Comparison of ENCODE assay signal across 20 cellular contexts in the genomic region with DNA sequence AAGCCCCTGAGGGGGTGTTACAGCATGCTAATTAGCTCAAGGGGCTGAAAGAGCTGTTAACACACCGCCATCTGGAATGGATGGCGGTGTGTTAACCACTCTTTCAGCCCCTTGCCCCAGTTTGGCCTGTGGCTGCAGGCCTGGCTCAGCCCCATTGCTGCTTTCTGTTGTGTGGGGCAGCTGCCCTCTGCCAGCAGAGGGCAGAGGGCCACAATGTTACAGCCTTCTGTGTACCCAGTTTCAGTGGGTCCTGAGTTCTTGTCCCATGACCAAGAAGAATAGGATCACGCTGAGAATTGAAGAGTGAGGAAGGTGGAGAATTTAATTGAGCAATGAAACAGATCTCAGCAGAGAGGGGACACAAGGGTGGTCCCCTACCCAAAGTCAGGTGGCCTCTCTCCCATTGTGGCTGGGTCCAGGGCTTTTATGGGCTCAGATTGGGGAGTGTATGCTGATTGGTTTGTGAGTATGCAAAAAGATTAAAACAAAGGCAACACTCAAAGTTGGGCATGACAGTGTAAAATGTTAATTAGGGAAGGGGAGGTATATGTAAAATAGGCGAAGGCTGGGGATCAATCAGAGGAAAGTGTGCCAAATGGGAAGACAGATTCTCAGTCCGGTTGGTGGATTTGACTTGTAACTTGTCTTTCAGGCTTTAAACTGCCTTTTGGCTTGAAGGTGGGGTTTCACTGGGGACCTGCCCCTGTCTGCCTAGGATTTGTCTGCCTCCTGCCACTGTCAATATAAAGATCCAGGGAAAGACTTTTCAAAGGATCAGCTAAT.
A peak's percentile ranks its signal among the peaks of the same experiment; 100 is the strongest.
DNase-seq lines count a peak whose midpoint lies in the region; ATAC-seq, FAIRE-seq and TF ChIP-seq lines count a peak whose summit lies in the region.
"Had no signal": no experiment of that assay in that cellular context is flagged by ENCODE, and none has a peak within 500 bp of the region (broad histone marks: within the 10 kb centered on the region; RNA-seq: fewer than 3 reads in every experiment).

No MANE protein-coding gene starts in this region.

- no peak overlapping the region for H3K56ac ChIP-seq in H1 (replicated peaks; ENCODE audit: insufficient read length, low read depth, low read length)

- FAIRE-seq in HepG2 (lab: Jason Lieb, UNC) (no peak), H1 (lab: Jason Lieb, UNC) (peak; percentile 68)
- FAIRE-seq: GM12892, H54 had no signal

- H3K4me3 ChIP-seq in HepG2 (replicated peaks in 1 of 3; ENCODE audit: insufficient read depth in 1 of 3, low read depth in 2 of 3, low read length in 3 of 3) (no peak overlapping the region), right lobe of liver (no peak overlapping the region), H1 (ENCODE audit: extremely low read depth in 1 of 4, insufficient read depth in 2 of 4, low read depth in 3 of 4, low read length in 4 of 4) (no peak overlapping the region), heart right ventricle (no peak overlapping the region), H7 (ENCODE audit: insufficient read depth, low read depth, low read length) (no peak overlapping the region)
- H3K4me3 ChIP-seq: PC-9 had no signal

- H3K36me3 ChIP-seq in HepG2 (replicated peaks in 1 of 2; ENCODE audit: control insufficient read depth in 1 of 2, insufficient read depth in 2 of 2, low read length in 2 of 2): no peaks in the 10 kb centered on the region
- no peaks in the 10 kb centered on the region for H3K36me3 ChIP-seq in right lobe of liver
- no peaks in the 10 kb centered on the region for H3K36me3 ChIP-seq in H1 (ENCODE audit: control insufficient read depth in 2 of 4, insufficient read depth in 4 of 4, low read length in 3 of 4)
- H3K36me3 ChIP-seq in heart right ventricle: peaks cover 0 to 38% (median 9%) of the 10 kb centered on the region in 9 donors
- H3K36me3 ChIP-seq in H7 (replicated peaks; ENCODE audit: control insufficient read depth, insufficient read depth, low read length): no peaks in the 10 kb centered on the region

- H3K9ac ChIP-seq in HepG2 (ENCODE audit: insufficient read depth, low read depth, low read length) (no peak overlapping the region), H1 (replicated peaks in 1 of 4; ENCODE audit: extremely low read depth in 1 of 4, low read depth in 3 of 4, low read length in 3 of 4) (no peak overlapping the region)

- BruUV-seq in HepG2 (replicated peaks; lab: Mats Ljungman, UMichigan): no TSS peak

- CTCF ChIA-PET in HepG2 (lab: Yijun Ruan, JAX; ENCODE audit: low intra/inter-chr PET ratio, low total read pairs): no interaction called here
- CTCF ChIA-PET in H1 (lab: Charles Lee; ENCODE audit: partially characterized antibody): interaction anchor here (1.4 kb wide), 1 partner anchor 39 kb away, joined by 3 read pairs; no protein-coding TSS in a partner anchor

- H2AFZ ChIP-seq in HepG2 (ENCODE audit: low read length) (no peak overlapping the region), H1 (ENCODE audit: low read length) (no peak overlapping the region)
- H2AFZ ChIP-seq: PC-9 had no signal

- in situ Hi-C loops in HepG2 (cut with HindIII; ENCODE audit: extremely low pct_ligation_motif_present, low pct_unique_long_range_greater_than_20kb): no loop called here

- H3K4me1 Mint-ChIP-seq in stimulated activated effector memory CD8-positive, alpha-beta T cell treated with anti-CD3 and anti-CD28 coated beads, Interleukin-12 subunit alpha, Interleukin-12 subunit beta, amount 100 ng/mL, for 72 hours: peaks cover 12% of the 10 kb centered on the region

- no peak overlapping the region for H4K5ac ChIP-seq in H1 (ENCODE audit: insufficient read length, low read depth, low read length)

- H3K4ac ChIP-seq in H1 (replicated peaks; ENCODE audit: insufficient read length, low read depth, low read length): no peak overlapping the region

- no peaks in the 10 kb centered on the region for H3K79me2 ChIP-seq in HepG2 (ENCODE audit: insufficient read depth, low read length)
- H3K79me2 ChIP-seq in H1 (ENCODE audit: control insufficient read depth in 1 of 2, insufficient read depth in 2 of 2, low read length in 2 of 2): no peaks in the 10 kb centered on the region

- H4K8ac ChIP-seq in H1 (ENCODE audit: extremely low read depth, insufficient read depth, low read length): no peak overlapping the region

- peaks cover 21% of the 10 kb centered on the region for H3K36me3 Mint-ChIP-seq in stimulated activated effector memory CD8-positive, alpha-beta T cell treated with anti-CD3 and anti-CD28 coated beads, Interleukin-12 subunit alpha, Interleukin-12 subunit beta, amount 100 ng/mL, for 72 hours

- H3K9me3 ChIP-seq in HepG2 (ENCODE audit: low read length) (no peaks in the 10 kb centered on the region), right lobe of liver (peaks cover 0 to 8% (median 0%) of the 10 kb centered on the region in 4 donors), H1 (ENCODE audit: insufficient read depth in 2 of 2, low read depth in 1 of 2, low read length in 1 of 2) (no peaks in the 10 kb centered on the region), heart right ventricle (peaks cover 0 to 16% (median 7%) of the 10 kb centered on the region in 11 donors)

- TF ChIP-seq EP300 in HepG2 (IDR thresholded peaks at IDR 0.05; ENCODE audit: low read depth in 2 of 2, low read length in 2 of 2) (no peak), HepG2 (CRISPR knock-in tag; IDR thresholded peaks at IDR 0.05; ENCODE audit: borderline replicate concordance) (no peak), H1 (IDR thresholded peaks at IDR 0.05; ENCODE audit: borderline replicate concordance in 1 of 2, low read depth in 2 of 2, low read length in 2 of 2) (no peak)

- TF ChIP-seq RAD21 in HepG2 (CRISPR knock-in tag; IDR thresholded peaks at IDR 0.05) (no peak), H1 (IDR thresholded peaks at IDR 0.05 in 1 of 2, conservative IDR thresholded peaks at IDR 0.05 in 1 of 2; ENCODE audit: low read depth in 2 of 2, low read length in 2 of 2) (peak; percentile 67 to 81)

- H2BK15ac ChIP-seq in H1 (ENCODE audit: low read length): no peak overlapping the region

- intact Hi-C loops in HepG2 (cut with micrococcal nuclease; ENCODE audit: unreplicated experiment): no loop called here
- intact Hi-C loops in right lobe of liver (cut with DNase I): no loop called here
- intact Hi-C loops in heart right ventricle (cut with DNase I): no loop called here

- H3K23ac ChIP-seq in H1 (ENCODE audit: insufficient read length): no peak overlapping the region

- H3K27ac ChIP-seq in HepG2 (ENCODE audit: extremely low read length, insufficient read depth, low read length): no peak overlapping the region
- H3K27ac ChIP-seq in right lobe of liver: no peak overlapping the region
- H3K27ac ChIP-seq in H1 (ENCODE audit: low read depth, low read length): peak overlapping the region; percentile 35; the same call in 1 of the 2 replicates
- H3K27ac ChIP-seq in heart right ventricle: no peak overlapping the region
- H3K27ac ChIP-seq: HL-60, PC-9, RWPE1 had no signal

- H3K4me2 ChIP-seq in HepG2 (ENCODE audit: low read depth, low read length): no peak overlapping the region
- H3K4me2 ChIP-seq in H1 (ENCODE audit: insufficient read depth in 1 of 2, low read depth in 2 of 2, low read length in 2 of 2): no peak overlapping the region
- H3K4me2 ChIP-seq: PC-9 had no signal

- no peak for ATAC-seq in HepG2
- no peak for ATAC-seq in right lobe of liver
- no peak for ATAC-seq in stimulated activated effector memory CD8-positive, alpha-beta T cell treated with anti-CD3 and anti-CD28 coated beads, Interleukin-12 subunit alpha, Interleukin-12 subunit beta, amount 100 ng/mL, for 72 hours
- no peak for ATAC-seq in HG02642 (IDR thresholded peaks at IDR 0.05; ENCODE audit: poor library complexity, unreplicated experiment)
- no peak for ATAC-seq in heart right ventricle

- POLR2A ChIA-PET in HepG2 (lab: Yijun Ruan, JAX) (no interaction called here), H1 (lab: Charles Lee; ENCODE audit: partially characterized antibody) (no interaction called here)

- no peaks in the 10 kb centered on the region for H3K79me1 ChIP-seq in H1 (ENCODE audit: low read depth, low read length)

- TF ChIP-seq CTCF in HepG2 (CRISPR knock-in tag; IDR thresholded peaks at IDR 0.05) (peak; percentile 20; the same call in 1 of the 2 replicates), right lobe of liver (IDR thresholded peaks at IDR 0.05) (no peak), H1 (IDR thresholded peaks at IDR 0.05; ENCODE audit: control extremely low read depth in 1 of 3, insufficient read depth in 1 of 3, low read depth in 1 of 3, low read length in 3 of 3) (peak; percentile 63 to 69 (median 66)), heart right ventricle (IDR thresholded peaks at IDR 0.05) (no peak)

- H3K14ac ChIP-seq in H1 (ENCODE audit: insufficient read length): no peak overlapping the region

- H4K20me1 ChIP-seq in HepG2 (ENCODE audit: insufficient read depth, low read length): no peaks in the 10 kb centered on the region
- no peaks in the 10 kb centered on the region for H4K20me1 ChIP-seq in H1 (replicated peaks in 1 of 2; ENCODE audit: control insufficient read depth in 1 of 2, insufficient read depth in 2 of 2, low read length in 2 of 2)

- no peak overlapping the region for H2BK5ac ChIP-seq in H1 (ENCODE audit: low read depth, low read length)

- no peak overlapping the region for H3K4me3 Mint-ChIP-seq in stimulated activated effector memory CD8-positive, alpha-beta T cell treated with anti-CD3 and anti-CD28 coated beads, Interleukin-12 subunit alpha, Interleukin-12 subunit beta, amount 100 ng/mL, for 72 hours
- H3K4me3 Mint-ChIP-seq: B cell; CD4-positive, alpha-beta T cell had no signal

- H3K9me3 Mint-ChIP-seq in stimulated activated effector memory CD8-positive, alpha-beta T cell treated with anti-CD3 and anti-CD28 coated beads, Interleukin-12 subunit alpha, Interleukin-12 subunit beta, amount 100 ng/mL, for 72 hours: no peaks in the 10 kb centered on the region

- no peak overlapping the region for H2BK12ac ChIP-seq in H1 (ENCODE audit: low read depth, low read length)

- 88% methylated on average over 5 of the region's 5 CpGs for WGBS in HepG2 (ENCODE audit: low lambda C conversion rate)
- 76% methylated on average over 3 of the region's 5 CpGs for WGBS in right lobe of liver (ENCODE audit: insufficient coverage, low coverage, low lambda C conversion rate, missing lambda C conversion rate)
- 72% methylated on average over 5 of the region's 5 CpGs; no CpG with 5 or more reads in 1 of the 2 experiments for WGBS in H1 (ENCODE audit: extremely low coverage in 1 of 2, insufficient coverage in 1 of 2, insufficient read length in 1 of 2, insufficient replicate concordance in 2 of 2, low coverage in 1 of 2, low lambda C conversion rate in 2 of 2, missing lambda C conversion rate in 1 of 2), 2 experiments
- 98 to 99% methylated on average over 5 of the region's 5 CpGs for WGBS in heart right ventricle, 2 donors

- DNase-seq in HepG2 (ENCODE audit: low spot score): no peak
- DNase-seq in right lobe of liver: no peak
- DNase-seq in NAMALWA (ENCODE audit: low spot score): peak; percentile 41
- no peak for DNase-seq in H1 (ENCODE audit: low read depth in 1 of 2, low spot score in 2 of 2)
- DNase-seq in stimulated activated effector memory CD8-positive, alpha-beta T cell treated with anti-CD3 and anti-CD28 coated beads, Interleukin-12 subunit alpha, Interleukin-12 subunit beta, amount 100 ng/mL, for 72 hours (ENCODE audit: low spot score in 2 of 2): no peak
- DNase-seq in heart right ventricle: no peak
- no peak for DNase-seq in H7
- DNase-seq: CD4-positive, alpha-beta T cell; NCI-H187; NCI-H226; NCI-H524; NCI-H82; PC-9; SIG-M5 had no signal

- no peak overlapping the region for H4K91ac ChIP-seq in H1 (replicated peaks; ENCODE audit: insufficient read length, low read length)

- no peak overlapping the region for H2BK20ac ChIP-seq in H1 (ENCODE audit: low read length)

- no peak overlapping the region for H2AK5ac ChIP-seq in H1 (ENCODE audit: low read depth, low read length)

- H3K27me3 ChIP-seq in HepG2 (ENCODE audit: control insufficient read depth in 1 of 2, insufficient read depth in 2 of 2, low read length in 2 of 2) (no peaks in the 10 kb centered on the region), right lobe of liver (no peaks in the 10 kb centered on the region), H1 (replicated peaks in 1 of 4; ENCODE audit: control insufficient read depth in 3 of 4, extremely low read depth in 1 of 4, insufficient read depth in 3 of 4, low read length in 3 of 4) (no peaks in the 10 kb centered on the region), heart right ventricle (no peaks in the 10 kb centered on the region), H7 (ENCODE audit: control insufficient read depth, insufficient read depth, low read length) (no peaks in the 10 kb centered on the region)

- H3K27ac Mint-ChIP-seq in stimulated activated effector memory CD8-positive, alpha-beta T cell treated with anti-CD3 and anti-CD28 coated beads, Interleukin-12 subunit alpha, Interleukin-12 subunit beta, amount 100 ng/mL, for 72 hours: peak overlapping the region; percentile 51
- H3K27ac Mint-ChIP-seq: B cell; CD4-positive, alpha-beta T cell had no signal

- no peak overlapping the region for H3K18ac ChIP-seq in H1 (ENCODE audit: extremely low read depth, low read length)

- H3K23me2 ChIP-seq in H1 (ENCODE audit: low read depth, low read length): no peaks in the 10 kb centered on the region

- H3K4me1 ChIP-seq in HepG2 (ENCODE audit: insufficient read depth, low read length) (no peaks in the 10 kb centered on the region), right lobe of liver (no peaks in the 10 kb centered on the region), H1 (replicated peaks in 1 of 4; ENCODE audit: control insufficient read depth in 3 of 4, insufficient read depth in 4 of 4, low read length in 3 of 4) (peaks cover 0 to 5% (median 0%) of the 10 kb centered on the region in 4 experiments; a peak in 4 of 7 replicates), heart right ventricle (no peaks in the 10 kb centered on the region)

- no peak overlapping the region for H2BK120ac ChIP-seq in H1 (replicated peaks; ENCODE audit: low read depth, low read length)

- TF ChIP-seq POLR2A in HepG2 (IDR thresholded peaks at IDR 0.05; ENCODE audit: insufficient read depth in 1 of 2, low read depth in 2 of 2, low read length in 2 of 2) (no peak), right lobe of liver (IDR thresholded peaks at IDR 0.05) (no peak), H1 (IDR thresholded peaks at IDR 0.05; ENCODE audit: control extremely low read depth in 1 of 2, low read depth in 2 of 2, low read length in 2 of 2) (no peak)

Comparison
In these comparisons a context has a peak if more than half of its experiments do, and no peak if none do; other contexts are left out.
1. CTCF ChIP-seq: peak in HepG2 (single experiment) and H1 (3 of 3); none in right lobe of liver (0 of 4) and heart right ventricle (0 of 9).